18 cellular contexts compared by ENCODE assay signal in the genomic region with DNA sequence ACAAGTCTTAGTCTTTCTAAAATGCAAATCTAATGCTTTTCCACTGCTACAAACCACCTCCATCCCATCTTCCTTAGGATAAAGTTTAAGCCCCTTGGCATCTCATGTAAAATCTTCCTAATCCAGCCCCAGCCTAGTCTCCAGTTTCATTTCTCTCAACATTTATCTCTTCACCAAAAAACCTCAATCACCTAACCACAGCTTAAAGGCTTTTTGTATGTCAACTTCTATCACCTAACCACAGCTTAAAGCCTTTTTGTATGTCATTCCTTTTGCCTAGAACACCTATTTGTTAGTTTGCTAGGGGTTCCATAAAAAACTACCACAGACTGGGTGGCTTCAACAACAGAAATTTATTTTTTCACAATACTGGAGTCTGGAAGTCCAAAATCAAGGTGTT. TPM values are rescaled to one million over a fixed set of nuclear protein-coding genes. Genes with fewer than 3 reads are reported as not detected.
DNase-seq lines count a peak whose midpoint lies in the region; ATAC-seq, FAIRE-seq and TF ChIP-seq lines count a peak whose summit lies in the region.
"Had no signal": no experiment of that assay in that cellular context is flagged by ENCODE, and none has a peak within 500 bp of the region (broad histone marks: within the 10 kb centered on the region; RNA-seq: fewer than 3 reads in every experiment).

No MANE protein-coding gene starts in this region.

- H3K27ac Mint-ChIP-seq in activated CD4-positive, alpha-beta T cell treated with anti-CD3 and anti-CD28 coated beads, Interleukin-2, amount 10 ng/mL, durations not matched to agents 24 days and 14 days: peak overlapping the region; percentile 48
- H3K27ac Mint-ChIP-seq in activated CD8-positive, alpha-beta T cell treated with anti-CD3 and anti-CD28 coated beads, Interleukin-2, amount 10 ng/mL, durations not matched to agents 7 days and 5 days: peak overlapping the region; percentile 84
- H3K27ac Mint-ChIP-seq: memory B cell had no signal

- H3K27ac ChIP-seq in KMS-11: no peak overlapping the region
- peak overlapping the region; percentile 40 to 86 for H3K27ac ChIP-seq in mucosa of rectum (ENCODE audit: low read depth in 2 of 2, low read length in 2 of 2)
- no peak overlapping the region for H3K27ac ChIP-seq in pancreas
- H3K27ac ChIP-seq: A549, SK-N-MC had no signal

- H3K4me3 Mint-ChIP-seq in activated CD4-positive, alpha-beta T cell treated with anti-CD3 and anti-CD28 coated beads, Interleukin-2, amount 10 ng/mL, durations not matched to agents 24 days and 14 days: peak overlapping the region; percentile 66
- peak overlapping the region; percentile 70 for H3K4me3 Mint-ChIP-seq in activated CD8-positive, alpha-beta T cell treated with anti-CD3 and anti-CD28 coated beads, Interleukin-2, amount 10 ng/mL, durations not matched to agents 7 days and 5 days
- H3K4me3 Mint-ChIP-seq: memory B cell had no signal

- H3K4me2 ChIP-seq in KMS-11: peak overlapping the region; percentile 35; the same call in 1 of the 2 replicates
- H3K4me2 ChIP-seq: A549 had no signal

- H3K27me3 ChIP-seq in KMS-11 (ENCODE audit: insufficient read depth, low read depth): no peaks in the 10 kb centered on the region
- H3K27me3 ChIP-seq in mucosa of rectum (ENCODE audit: control insufficient read depth in 2 of 2, insufficient read depth in 2 of 2, low read length in 2 of 2): no peaks in the 10 kb centered on the region
- H3K27me3 ChIP-seq in pancreas: no peaks in the 10 kb centered on the region

- H2AFZ ChIP-seq in KMS-11 (ENCODE audit: low read depth): no peak overlapping the region

- H3K9me3 ChIP-seq in mucosa of rectum (ENCODE audit: control insufficient read depth in 2 of 2, low read length in 2 of 2) (no peaks in the 10 kb centered on the region), pancreas (no peaks in the 10 kb centered on the region)
- H3K9me3 ChIP-seq: A549 had no signal

- H3K36me3 Mint-ChIP-seq in activated CD4-positive, alpha-beta T cell treated with anti-CD3 and anti-CD28 coated beads, Interleukin-2, amount 10 ng/mL, durations not matched to agents 24 days and 14 days (ENCODE audit: low read depth): peaks cover 14% of the 10 kb centered on the region
- H3K36me3 Mint-ChIP-seq in activated CD8-positive, alpha-beta T cell treated with anti-CD3 and anti-CD28 coated beads, Interleukin-2, amount 10 ng/mL, durations not matched to agents 7 days and 5 days (ENCODE audit: low read depth): peaks cover 30% of the 10 kb centered on the region
- H3K36me3 Mint-ChIP-seq: memory B cell had no signal

- no peaks in the 10 kb centered on the region for H3K27me3 Mint-ChIP-seq in activated CD4-positive, alpha-beta T cell treated with anti-CD3 and anti-CD28 coated beads, Interleukin-2, amount 10 ng/mL, durations not matched to agents 24 days and 14 days
- no peaks in the 10 kb centered on the region for H3K27me3 Mint-ChIP-seq in activated CD8-positive, alpha-beta T cell treated with anti-CD3 and anti-CD28 coated beads, Interleukin-2, amount 10 ng/mL, durations not matched to agents 7 days and 5 days (ENCODE audit: low read depth)
- H3K27me3 Mint-ChIP-seq: memory B cell had no signal

- H3K9ac ChIP-seq in KMS-11 (no peak overlapping the region), mucosa of rectum (ENCODE audit: low read depth in 1 of 2, low read length in 2 of 2) (no peak overlapping the region)

- CTCF ChIA-PET in activated CD8-positive, alpha-beta T cell treated with anti-CD3 and anti-CD28 coated beads, Interleukin-2, amount 10 ng/mL, durations not matched to agents 7 days and 5 days (lab: Charles Lee): interaction anchor here (0.8 to 3.0 kb wide), 10 partner anchors 9 to 264 kb away, joined by 3 to 19 read pairs (median 6); a partner anchor contains a TSS

- DNase-seq in activated CD4-positive, alpha-beta T cell treated with anti-CD3 and anti-CD28 coated beads, Interleukin-2, amount 10 ng/mL, durations not matched to agents 24 days and 14 days: peak; percentile 73
- no peak for DNase-seq in activated CD4-positive, alpha-beta T cell treated with anti-CD3 and anti-CD28 coated beads, Interleukin-2, amount 50 U/mL, for 48 hours
- DNase-seq in activated CD8-positive, alpha-beta T cell treated with anti-CD3 and anti-CD28 coated beads, Interleukin-2, amount 10 ng/mL, durations not matched to agents 7 days and 5 days: no peak
- DNase-seq in pancreas: no peak
- DNase-seq: activated CD8-positive, alpha-beta memory T cell treated with anti-CD3 and anti-CD28 coated beads, Interleukin-2, amount 50 U/mL, for 48 hours; anterior cingulate cortex; glutamatergic neuron; NCI-H446; occipital lobe had no signal

- no peak for ATAC-seq in activated CD8-positive, alpha-beta T cell treated with anti-CD3 and anti-CD28 coated beads, Interleukin-2, amount 10 ng/mL, durations not matched to agents 7 days and 5 days
- ATAC-seq in pancreas (no peak), HG02884 (IDR thresholded peaks at IDR 0.05; ENCODE audit: unreplicated experiment) (no peak), HG03571 (IDR thresholded peaks at IDR 0.05; ENCODE audit: unreplicated experiment) (no peak)
- ATAC-seq: A549 had no signal

- intact Hi-C loops in activated CD4-positive, alpha-beta T cell treated with anti-CD3 and anti-CD28 coated beads, Interleukin-2, amount 10 ng/mL, durations not matched to agents 24 days and 14 days (cut with micrococcal nuclease): no loop called here
- intact Hi-C loops in pancreas (cut with DNase I): no loop called here

- H3K9me3 Mint-ChIP-seq in activated CD4-positive, alpha-beta T cell treated with anti-CD3 and anti-CD28 coated beads, Interleukin-2, amount 10 ng/mL, durations not matched to agents 24 days and 14 days: no peaks in the 10 kb centered on the region
- no peaks in the 10 kb centered on the region for H3K9me3 Mint-ChIP-seq in activated CD8-positive, alpha-beta T cell treated with anti-CD3 and anti-CD28 coated beads, Interleukin-2, amount 10 ng/mL, durations not matched to agents 7 days and 5 days (ENCODE audit: insufficient read depth)
- H3K9me3 Mint-ChIP-seq: immature natural killer cell, memory B cell had no signal

- no peak for TF ChIP-seq CTCF in KMS-11 (conservative IDR thresholded peaks at IDR 0.05; ENCODE audit: low read depth, low read length)
- no peak for TF ChIP-seq CTCF in pancreas (IDR thresholded peaks at IDR 0.05)

- H3K36me3 ChIP-seq in KMS-11 (ENCODE audit: insufficient read depth): no peaks in the 10 kb centered on the region
- no peaks in the 10 kb centered on the region for H3K36me3 ChIP-seq in mucosa of rectum (ENCODE audit: control insufficient read depth in 2 of 2, insufficient read depth in 2 of 2, low read length in 2 of 2)
- H3K36me3 ChIP-seq in pancreas: no peaks in the 10 kb centered on the region

- no peak for FAIRE-seq in pancreas (lab: Jason Lieb, UNC)
- FAIRE-seq: A549, colon had no signal

- POLR2A ChIA-PET in activated CD8-positive, alpha-beta T cell treated with anti-CD3 and anti-CD28 coated beads, Interleukin-2, amount 10 ng/mL, durations not matched to agents 7 days and 5 days (lab: Charles Lee): interaction anchor here (1.0 to 1.6 kb wide), 4 partner anchors 13 to 195 kb away, joined by 3 to 8 read pairs (median 5); no protein-coding TSS in a partner anchor

- peaks cover 14% of the 10 kb centered on the region; the same call in 1 of the 2 replicates for H3K79me2 ChIP-seq in KMS-11 (ENCODE audit: insufficient read depth, low read depth)

- H4K20me1 ChIP-seq in KMS-11 (ENCODE audit: insufficient read depth): no peaks in the 10 kb centered on the region

- H3K4me3 ChIP-seq in KMS-11 (IDR thresholded peaks at IDR 0.05; ENCODE audit: insufficient read depth, low read depth, low read length): no peak overlapping the region
- no peak overlapping the region for H3K4me3 ChIP-seq in mucosa of rectum (ENCODE audit: low read length in 2 of 2)
- H3K4me3 ChIP-seq in pancreas: no peak overlapping the region
- H3K4me3 ChIP-seq: A549, SK-N-MC had no signal

- H3K4me1 Mint-ChIP-seq in activated CD4-positive, alpha-beta T cell treated with anti-CD3 and anti-CD28 coated beads, Interleukin-2, amount 10 ng/mL, durations not matched to agents 24 days and 14 days: peaks cover 41% of the 10 kb centered on the region
- H3K4me1 Mint-ChIP-seq in activated CD8-positive, alpha-beta T cell treated with anti-CD3 and anti-CD28 coated beads, Interleukin-2, amount 10 ng/mL, durations not matched to agents 7 days and 5 days (ENCODE audit: low read depth): peaks cover 59% of the 10 kb centered on the region

- peaks cover 38% of the 10 kb centered on the region for H3K4me1 ChIP-seq in KMS-11 (ENCODE audit: low read depth, poor library complexity, severe bottlenecking)
- peaks cover 20 to 32% of the 10 kb centered on the region in 2 donors for H3K4me1 ChIP-seq in mucosa of rectum (ENCODE audit: control insufficient read depth in 2 of 2, insufficient read depth in 2 of 2, low read length in 2 of 2)
- H3K4me1 ChIP-seq in pancreas: peaks cover 15 to 22% (median 17%) of the 10 kb centered on the region in 3 donors

RNA-seq across cellular contexts. Expression of a gene that starts 4.1 kb away (rescaled TPM):
- total RNA-seq in activated CD4-positive, alpha-beta T cell treated with anti-CD3 and anti-CD28 coated beads, Interleukin-2, amount 10 ng/mL, durations not matched to agents 24 days and 14 days: 26.5 and 29.1 TPM in 2 replicates
- 10 to 100 TPM; 51.3 to 53.0 TPM for total RNA-seq in activated CD8-positive, alpha-beta T cell treated with anti-CD3 and anti-CD28 coated beads, Interleukin-2, amount 10 ng/mL, durations not matched to agents 7 days and 5 days
- 10 to 100 TPM; 17.0 to 33.6 (median 20.4) TPM for total RNA-seq in pancreas
- 1 to 10 TPM; 8.9 to 9.7 TPM for polyA plus RNA-seq in pancreas

RNA-seq across cellular contexts. Expression of a gene that starts 4.4 kb away (rescaled TPM):
- total RNA-seq in activated CD4-positive, alpha-beta T cell treated with anti-CD3 and anti-CD28 coated beads, Interleukin-2, amount 10 ng/mL, durations not matched to agents 24 days and 14 days: 18.5 and 20.1 TPM in 2 replicates
- 10 to 100 TPM; 26.8 to 30.3 TPM for total RNA-seq in activated CD8-positive, alpha-beta T cell treated with anti-CD3 and anti-CD28 coated beads, Interleukin-2, amount 10 ng/mL, durations not matched to agents 7 days and 5 days
- 10 to 100 TPM in 5 of 6 donors, 1 to 10 TPM in 1; 8.1 to 13.9 (median 11.2) TPM for total RNA-seq in pancreas
- 10 to 100 TPM; 12.2 to 19.1 TPM for polyA plus RNA-seq in pancreas

Comparison
In these comparisons a context has a peak if more than half of its experiments do, and no peak if none do; other contexts are left out.
1. H3K27ac ChIP-seq: peak in mucosa of rectum (2 of 2); none in KMS-11 (single experiment) and pancreas (0 of 4).